Comparison of ENCODE assay signal across 18 cellular contexts in the genomic region with DNA sequence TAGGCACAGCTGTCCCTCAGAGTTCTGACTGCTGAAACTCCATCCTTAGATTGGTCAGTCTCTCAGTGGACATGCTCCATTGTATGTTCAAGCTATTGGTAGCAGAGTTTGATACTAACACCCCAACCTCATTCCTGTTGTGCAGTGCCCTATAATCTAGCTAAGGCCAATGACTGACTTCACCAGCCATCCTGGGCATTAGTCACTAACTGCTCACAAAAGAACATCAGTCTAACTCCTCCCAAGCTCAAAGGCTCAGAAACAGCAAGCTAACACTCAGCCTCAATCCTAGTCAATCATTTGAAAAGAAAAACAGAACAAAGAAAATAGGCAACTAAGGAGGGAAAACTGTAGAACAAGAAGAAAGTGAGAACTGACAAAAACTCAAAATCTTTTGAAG.
DNase-seq lines count a peak whose midpoint lies in the region; ATAC-seq and TF ChIP-seq lines count a peak whose summit lies in the region.
"Had no signal": no experiment of that assay in that cellular context is flagged by ENCODE, and none has a peak within 500 bp of the region (broad histone marks: within the 10 kb centered on the region; RNA-seq: fewer than 3 reads in every experiment).

No MANE protein-coding gene starts in this region.

- H3K4me1 ChIP-seq in H9 (ENCODE audit: insufficient read depth, low read length), result peaks cover 3% of the 10 kb centered on the region; the same call in 1 of the 2 replicates
- H3K4me1 ChIP-seq in fibroblast of lung (ENCODE audit: control insufficient read depth, extremely low read depth, insufficient read depth, low read length), result peaks cover 3% of the 10 kb centered on the region
- no peaks in the 10 kb centered on the region for H3K4me1 ChIP-seq in heart left ventricle
- H3K4me1 ChIP-seq: thyroid gland had no signal

- H3K79me1 ChIP-seq in H9 (ENCODE audit: insufficient read depth, low read depth, low read length, poor library complexity, severe bottlenecking), result no peaks in the 10 kb centered on the region

- H4K5ac ChIP-seq in H9 (ENCODE audit: insufficient read length, low read depth, low read length), result no peak overlapping the region

- H4K91ac ChIP-seq in H9 (ENCODE audit: insufficient read length, low read depth, low read length), result no peak overlapping the region

- no peak overlapping the region for H3K14ac ChIP-seq in H9 (ENCODE audit: insufficient read depth, low read length)

- no peaks in the 10 kb centered on the region for H3K9me3 Mint-ChIP-seq in H9
- no peaks in the 10 kb centered on the region for H3K9me3 Mint-ChIP-seq in WTC11
- no peaks in the 10 kb centered on the region for H3K9me3 Mint-ChIP-seq in osteocyte (ENCODE audit: unreplicated experiment)
- H3K9me3 Mint-ChIP-seq: activated T-cell treated with anti-CD3 and anti-CD28 coated beads, Interleukin-2, amount 50 U/mL, for 24 hours; CD4-positive, CD25-positive, alpha-beta regulatory T cell; naive thymus-derived CD8-positive, alpha-beta T cell had no signal

- H2AFZ ChIP-seq in H9 (ENCODE audit: low read length), result no peak overlapping the region
- H2AFZ ChIP-seq in fibroblast of lung (ENCODE audit: low read length), result no peak overlapping the region

- peaks cover 7 to 44% (median 35%) of the 10 kb centered on the region in 3 experiments for H3K36me3 Mint-ChIP-seq in H9 (ENCODE audit: insufficient read depth in 1 of 3, low read depth in 3 of 3)
- peaks cover 17% of the 10 kb centered on the region for H3K36me3 Mint-ChIP-seq in WTC11
- H3K36me3 Mint-ChIP-seq in osteocyte (ENCODE audit: unreplicated experiment), result peaks cover 11% of the 10 kb centered on the region

- H3K4ac ChIP-seq in H9 (ENCODE audit: low read depth, low read length), result no peak overlapping the region

- no peak overlapping the region for H3K27ac ChIP-seq in H9 (ENCODE audit: insufficient read length, low read depth, low read length)
- no peak overlapping the region for H3K27ac ChIP-seq in fibroblast of lung (ENCODE audit: insufficient read depth, low read length)
- no peak overlapping the region for H3K27ac ChIP-seq in heart left ventricle
- no peak overlapping the region for H3K27ac ChIP-seq in coronary artery
- H3K27ac ChIP-seq: cardiac muscle cell, thyroid gland had no signal

- H3K4me1 Mint-ChIP-seq in H9 (peaks cover 28 to 29% of the 10 kb centered on the region in 2 experiments), WTC11 (peaks cover 18% of the 10 kb centered on the region), osteocyte (ENCODE audit: unreplicated experiment) (peaks cover 41% of the 10 kb centered on the region)
- H3K4me1 Mint-ChIP-seq: activated CD4-positive, alpha-beta T cell treated with anti-CD3 and anti-CD28 coated beads for 36 hours; CD4-positive, CD25-positive, alpha-beta regulatory T cell; naive thymus-derived CD8-positive, alpha-beta T cell had no signal

- POLR2A ChIA-PET in WTC11 (lab: Charles Lee), result no interaction called here

- H3T11ph ChIP-seq in H9 (ENCODE audit: low read length), result no peak overlapping the region

- peak overlapping the region in 2 of 3 experiments; percentile 59 to 86; a peak in 4 of 7 replicates for H3K27ac Mint-ChIP-seq in H9
- H3K27ac Mint-ChIP-seq in WTC11, result peak overlapping the region; percentile 84
- H3K27ac Mint-ChIP-seq in osteocyte (ENCODE audit: unreplicated experiment), result peak overlapping the region; percentile 36
- H3K27ac Mint-ChIP-seq: activated CD4-positive, alpha-beta T cell treated with anti-CD3 and anti-CD28 coated beads for 36 hours; activated T-cell treated with anti-CD3 and anti-CD28 coated beads, Interleukin-2, amount 50 U/mL, for 24 hours; CD4-positive, CD25-positive, alpha-beta regulatory T cell; naive thymus-derived CD8-positive, alpha-beta T cell had no signal

- no peak overlapping the region for H3K4me3 Mint-ChIP-seq in H9
- H3K4me3 Mint-ChIP-seq in WTC11, result no peak overlapping the region
- H3K4me3 Mint-ChIP-seq in osteocyte (ENCODE audit: unreplicated experiment), result no peak overlapping the region
- H3K4me3 Mint-ChIP-seq: activated CD4-positive, alpha-beta T cell treated with anti-CD3 and anti-CD28 coated beads for 36 hours; activated T-cell treated with anti-CD3 and anti-CD28 coated beads, Interleukin-2, amount 50 U/mL, for 24 hours; CD4-positive, CD25-positive, alpha-beta regulatory T cell; naive thymus-derived CD8-positive, alpha-beta T cell had no signal

- no peak overlapping the region for H2BK15ac ChIP-seq in H9 (ENCODE audit: low read depth, low read length)

- no peak overlapping the region for H2BK12ac ChIP-seq in H9 (ENCODE audit: insufficient read length, low read depth, low read length)

- intact Hi-C loops in heart left ventricle (cut with DNase I), result no loop called here

- DNase-seq in H9 (no peak), WTC11 (ENCODE audit: low spot score) (no peak), fibroblast of lung (ENCODE audit: low read depth in 2 of 2) (peak; percentile 28 to 62), osteocyte (ENCODE audit: extremely low spot score, unreplicated experiment) (no peak), heart left ventricle (no peak), coronary artery (ENCODE audit: low spot score) (no peak), D341Med (ENCODE audit: low spot score) (no peak), amniotic stem cell (lab: John Stamatoyannopoulos, UW) (no peak)
- DNase-seq: activated CD4-positive, alpha-beta T cell treated with anti-CD3 and anti-CD28 coated beads for 36 hours; activated T-cell treated with anti-CD3 and anti-CD28 coated beads, Interleukin-2, amount 50 U/mL, for 24 hours; CD4-positive, CD25-positive, alpha-beta regulatory T cell; KBM-7; naive thymus-derived CD8-positive, alpha-beta T cell; NCI-H2029 treated with DMSO at 0.1 percent for 48 hours; small intestine; SW 1271; thyroid gland had no signal

- H3K79me2 ChIP-seq in H9 (ENCODE audit: insufficient read depth, low read length) (no peaks in the 10 kb centered on the region), fibroblast of lung (ENCODE audit: control insufficient read depth, insufficient read depth, low read length) (no peaks in the 10 kb centered on the region)

- H3K4me3 ChIP-seq in fibroblast of lung (replicated peaks in 1 of 4; ENCODE audit: control extremely low read depth in 1 of 4, insufficient read depth in 1 of 4, low read depth in 3 of 4, low read length in 4 of 4) (no peak overlapping the region), heart left ventricle (no peak overlapping the region), coronary artery (no peak overlapping the region)
- H3K4me3 ChIP-seq: cardiac muscle cell, thyroid gland had no signal

- H2BK120ac ChIP-seq in H9 (ENCODE audit: low read depth, low read length, poor library complexity, severe bottlenecking), result no peak overlapping the region

- H3K27me3 Mint-ChIP-seq in H9 (ENCODE audit: low read depth) (no peaks in the 10 kb centered on the region), WTC11 (ENCODE audit: low read depth) (no peaks in the 10 kb centered on the region), osteocyte (ENCODE audit: unreplicated experiment) (no peaks in the 10 kb centered on the region)
- H3K27me3 Mint-ChIP-seq: activated CD4-positive, alpha-beta T cell treated with anti-CD3 and anti-CD28 coated beads for 36 hours; activated T-cell treated with anti-CD3 and anti-CD28 coated beads, Interleukin-2, amount 50 U/mL, for 24 hours; CD4-positive, CD25-positive, alpha-beta regulatory T cell; naive thymus-derived CD8-positive, alpha-beta T cell had no signal

- ATAC-seq in WTC11, result no peak
- no peak for ATAC-seq in heart left ventricle
- ATAC-seq: activated CD4-positive, alpha-beta T cell treated with anti-CD3 and anti-CD28 coated beads for 36 hours; naive thymus-derived CD8-positive, alpha-beta T cell had no signal

- H2BK20ac ChIP-seq in H9 (ENCODE audit: low read depth, low read length, poor library complexity, severe bottlenecking), result no peak overlapping the region

- H3K56ac ChIP-seq in H9 (ENCODE audit: insufficient read length, low read depth, low read length), result no peak overlapping the region

- no peak overlapping the region for H2BK5ac ChIP-seq in H9 (ENCODE audit: insufficient read length, low read length)

- TF ChIP-seq CTCF in H9 (conservative IDR thresholded peaks at IDR 0.05), result no peak
- TF ChIP-seq CTCF in WTC11 (IDR thresholded peaks at IDR 0.05), result no peak
- TF ChIP-seq CTCF in fibroblast of lung (conservative IDR thresholded peaks at IDR 0.05 in 1 of 2, IDR thresholded peaks at IDR 0.05 in 1 of 2; ENCODE audit: low read depth in 1 of 2, low read length in 2 of 2), result no peak
- no peak for TF ChIP-seq CTCF in osteocyte (IDR thresholded peaks at IDR 0.05)
- no peak for TF ChIP-seq CTCF in heart left ventricle (IDR thresholded peaks at IDR 0.05)
- no peak for TF ChIP-seq CTCF in coronary artery (IDR thresholded peaks at IDR 0.05)

- no peaks in the 10 kb centered on the region for H3K9me3 ChIP-seq in H9 (ENCODE audit: control insufficient read depth, low read depth, low read length)
- no peaks in the 10 kb centered on the region for H3K9me3 ChIP-seq in fibroblast of lung (ENCODE audit: control insufficient read depth, insufficient read depth, low read depth, low read length)
- no peaks in the 10 kb centered on the region for H3K9me3 ChIP-seq in heart left ventricle
- H3K9me3 ChIP-seq: thyroid gland had no signal

- H3K27me3 ChIP-seq in H9 (ENCODE audit: insufficient read depth, low read length) (no peaks in the 10 kb centered on the region), fibroblast of lung (ENCODE audit: control insufficient read depth, insufficient read depth, low read length) (no peaks in the 10 kb centered on the region), heart left ventricle (no peaks in the 10 kb centered on the region)
- H3K27me3 ChIP-seq: cardiac muscle cell, thyroid gland had no signal

- CTCF ChIA-PET in WTC11 (lab: Charles Lee), result no interaction called here

- no peaks in the 10 kb centered on the region for H3K23me2 ChIP-seq in H9 (ENCODE audit: insufficient read length, low read depth, low read length, poor library complexity, severe bottlenecking)

- no peak overlapping the region for H2AK5ac ChIP-seq in H9 (ENCODE audit: insufficient read length, low read length)

- no peak overlapping the region for H3K4me2 ChIP-seq in H9 (ENCODE audit: insufficient read depth, insufficient read length, low read length)
- H3K4me2 ChIP-seq in fibroblast of lung (ENCODE audit: extremely low read depth, insufficient read depth, low read length), result no peak overlapping the region

- TF ChIP-seq POLR2A in heart left ventricle (IDR thresholded peaks at IDR 0.05), result no peak

- H3K9ac ChIP-seq in H9 (ENCODE audit: extremely low read depth, insufficient read length, low read length) (no peak overlapping the region), fibroblast of lung (ENCODE audit: insufficient read depth, low read length) (no peak overlapping the region)

- no peak overlapping the region for H3K18ac ChIP-seq in H9 (ENCODE audit: insufficient read length, low read depth, low read length)

- H4K8ac ChIP-seq in H9 (replicated peaks; ENCODE audit: insufficient read length, low read depth, low read length), result no peak overlapping the region

- H3K36me3 ChIP-seq in fibroblast of lung (ENCODE audit: control insufficient read depth, insufficient read depth, low read length), result no peaks in the 10 kb centered on the region
- H3K36me3 ChIP-seq in heart left ventricle, result peaks cover 0 to 61% (median 17%) of the 10 kb centered on the region in 9 donors
- H3K36me3 ChIP-seq: thyroid gland had no signal

- no peak overlapping the region for H3K23ac ChIP-seq in H9 (ENCODE audit: insufficient read length, low read depth, low read length)

- H4K20me1 ChIP-seq in H9 (ENCODE audit: control insufficient read depth, insufficient read depth, insufficient read length) (no peaks in the 10 kb centered on the region), fibroblast of lung (ENCODE audit: control insufficient read depth, extremely low read depth, insufficient read depth, low read length) (no peaks in the 10 kb centered on the region)

Comparison
In these comparisons a context has a peak if more than half of its experiments do, and no peak if none do; other contexts are left out.
1. DNase-seq: peak in fibroblast of lung (2 of 2); none in H9 (single experiment), WTC11 (single experiment), osteocyte (single experiment), heart left ventricle (0 of 5), coronary artery (single experiment), D341Med (single experiment) and amniotic stem cell (single experiment).
2. Peak in every context shown above with its lines, with median percentiles within 50 percentile points of each other: H3K27ac Mint-ChIP-seq.